ENCODE assay signal across 8 cellular contexts in genomic region chr11:1050581-1051355, GRCh38. TPM values are rescaled to one million over a fixed set of nuclear protein-coding genes. Genes with fewer than 3 reads are reported as not detected.
DNase-seq lines count a peak whose midpoint lies in the region; ATAC-seq and TF ChIP-seq lines count a peak whose summit lies in the region.

No MANE protein-coding gene starts in this region.

- H3K9ac ChIP-seq in smooth muscle cell (ENCODE audit: low read depth) = no peak overlapping the region

- peaks cover 5% of the 10 kb centered on the region for H3K27me3 Mint-ChIP-seq in CD4-positive, alpha-beta T cell

- no peak overlapping the region for H3K4me3 Mint-ChIP-seq in CD4-positive, alpha-beta T cell

- H3K36me3 Mint-ChIP-seq in CD4-positive, alpha-beta T cell (ENCODE audit: low read depth) = no peaks in the 10 kb centered on the region

- ATAC-seq in CD4-positive, alpha-beta T cell (ENCODE audit: poor library complexity) = peak; percentile 91
- ATAC-seq in GM21717 (IDR thresholded peaks at IDR 0.05; ENCODE audit: unreplicated experiment) (peak; percentile 68), HG02970 (IDR thresholded peaks at IDR 0.05; ENCODE audit: low FRiP score, unreplicated experiment) (no peak)

- no peak overlapping the region for H3K27ac ChIP-seq in CD4-positive, alpha-beta T cell (ENCODE audit: low read depth, low read length)
- no peak overlapping the region for H3K27ac ChIP-seq in ascending aorta
- H3K27ac ChIP-seq in smooth muscle cell (ENCODE audit: low read depth) = no peak overlapping the region

- DNase-seq in CD4-positive, alpha-beta T cell = peak; percentile 29 to 76 (median 65)
- DNase-seq in NCI-H1417 treated with DMSO at 0.1 percent for 48 hours (lab: John Stamatoyannopoulos, UW) = peak; percentile 17
- peak; percentile 30 for DNase-seq in T-helper 22 cell (ENCODE audit: low read depth)
- DNase-seq in ascending aorta (ENCODE audit: low spot score in 2 of 2) = no peak
- peak in 34 of 51 donors; percentile 1 to 65 (median 28) for DNase-seq in hypothalamus (lab: John Stamatoyannopoulos, UW)
- no peak for DNase-seq in smooth muscle cell (lab: John Stamatoyannopoulos, UW; ENCODE audit: unreplicated experiment)

- H3K4me3 ChIP-seq in ascending aorta (no peak overlapping the region), smooth muscle cell (no peak overlapping the region)

- no peaks in the 10 kb centered on the region for H3K79me2 ChIP-seq in smooth muscle cell (ENCODE audit: low read depth)

- no peak overlapping the region for H2AFZ ChIP-seq in smooth muscle cell (ENCODE audit: low read depth)

- H3K27me3 ChIP-seq in CD4-positive, alpha-beta T cell (ENCODE audit: control insufficient read depth, insufficient read depth, low read length) = peaks cover 5% of the 10 kb centered on the region
- H3K27me3 ChIP-seq in ascending aorta (peaks cover 16% of the 10 kb centered on the region), smooth muscle cell (ENCODE audit: low read depth) (peaks cover 5% of the 10 kb centered on the region)

- H3K4me2 ChIP-seq in smooth muscle cell = no peak overlapping the region

- no peaks in the 10 kb centered on the region for H4K20me1 ChIP-seq in smooth muscle cell (ENCODE audit: low read depth)

- CTCF ChIA-PET in CD4-positive, alpha-beta T cell (lab: Charles Lee) = interaction anchor here (1.6 kb wide), 1 partner anchor 202 kb away, joined by 11 read pairs; no protein-coding TSS in a partner anchor

- intact Hi-C loops in CD4-positive, alpha-beta T cell (cut with DNase I, micrococcal nuclease) = loop anchor here in 1 of 2 experiments (1.0 kb wide), 1 partner anchor 202 kb away; no protein-coding TSS in a partner anchor
- intact Hi-C loops in ascending aorta (cut with DNase I) = loop anchor here (1.0 kb wide), 1 partner anchor 202 kb away; no protein-coding TSS in a partner anchor

- WGBS in smooth muscle cell (ENCODE audit: low lambda C conversion rate) = 52% methylated on average over 16 of the region's 39 CpGs

- no peak overlapping the region for H3K27ac Mint-ChIP-seq in CD4-positive, alpha-beta T cell

- no peaks in the 10 kb centered on the region for H3K4me1 ChIP-seq in ascending aorta
- H3K4me1 ChIP-seq in smooth muscle cell (ENCODE audit: low read depth) = no peaks in the 10 kb centered on the region

- H3K9me3 Mint-ChIP-seq in CD4-positive, alpha-beta T cell = no peaks in the 10 kb centered on the region

- TF ChIP-seq CTCF in CD4-positive, alpha-beta T cell (IDR thresholded peaks at IDR 0.05) = peak; percentile 53
- TF ChIP-seq CTCF in ascending aorta (IDR thresholded peaks at IDR 0.05) (peak; percentile 49 to 83 (median 82)), smooth muscle cell (IDR thresholded peaks at IDR 0.05; ENCODE audit: borderline replicate concordance, insufficient read depth, poor library complexity, severe bottlenecking) (peak; percentile 75)

- H3K9me3 ChIP-seq in CD4-positive, alpha-beta T cell (ENCODE audit: control insufficient read depth, low read length) = no peaks in the 10 kb centered on the region
- H3K9me3 ChIP-seq in ascending aorta = no peaks in the 10 kb centered on the region
- H3K9me3 ChIP-seq in smooth muscle cell (replicated peaks; ENCODE audit: low read depth) = no peaks in the 10 kb centered on the region

- H3K36me3 ChIP-seq in ascending aorta = no peaks in the 10 kb centered on the region
- no peaks in the 10 kb centered on the region for H3K36me3 ChIP-seq in smooth muscle cell (ENCODE audit: low read depth)

- H3F3A ChIP-seq in smooth muscle cell (ENCODE audit: low read depth) = no peaks in the 10 kb centered on the region

- H3K4me1 Mint-ChIP-seq in CD4-positive, alpha-beta T cell (ENCODE audit: low read depth) = no peaks in the 10 kb centered on the region

- POLR2A ChIA-PET in CD4-positive, alpha-beta T cell (lab: Charles Lee) = no interaction called here

RNA-seq across cellular contexts. Expression of gene MUC6, which starts 14.2 kb away (rescaled TPM):
- total RNA-seq in CD4-positive, alpha-beta T cell = not detected
- total RNA-seq in ascending aorta (not detected), smooth muscle cell (not detected in 2 replicates)
- polyA plus RNA-seq in smooth muscle cell = 0.39 TPM in 1 of 2 replicates, not detected in the other

RNA-seq across cellular contexts. Expression of gene MUC2, which starts 23.9 kb away (rescaled TPM):
- total RNA-seq in CD4-positive, alpha-beta T cell = not detected
- total RNA-seq in ascending aorta (0.11 TPM), smooth muscle cell (not detected in 2 replicates)
- 0.05 TPM in 1 of 2 replicates, not detected in the other for polyA plus RNA-seq in smooth muscle cell

Comparison
In these comparisons a context has a peak if more than half of its experiments do, and no peak if none do; other contexts are left out.
1. DNase-seq: peak in CD4-positive, alpha-beta T cell (10 of 10), NCI-H1417 treated with DMSO at 0.1 percent for 48 hours (single experiment), T-helper 22 cell (single experiment) and hypothalamus (34 of 51); none in ascending aorta (0 of 2) and smooth muscle cell (single experiment).
2. Peak in every context shown above with its lines, with median percentiles within 50 percentile points of each other: CTCF ChIP-seq.